24 cellular contexts compared by ENCODE assay signal in genomic region chr11:113382121-113382520, GRCh38. TPM values are rescaled to one million over a fixed set of nuclear protein-coding genes. Genes with fewer than 3 reads are reported as not detected.
"Had no signal": no experiment of that assay in that cellular context is flagged by ENCODE, and none has a peak within 500 bp of the region (broad histone marks: within the 10 kb centered on the region; RNA-seq: fewer than 3 reads in every experiment).

No MANE protein-coding gene starts in this region.

- H3K27me3 ChIP-seq: ovary, right atrium auricular region, right lobe of liver, testis had no signal

- H3K4me3 ChIP-seq: left lung, lower lobe of right lung, ovary, right atrium auricular region, right lobe of liver, skin epidermis, stomach, testis, tibial artery, upper lobe of right lung had no signal

- H3K36me3 ChIP-seq: left lung, lower lobe of right lung, ovary, right atrium auricular region, right lobe of liver, stomach, upper lobe of right lung had no signal

- H3K9me3 ChIP-seq: left lung, lower lobe of right lung, ovary, right atrium auricular region, right lobe of liver, stomach, testis, tibial artery, upper lobe of right lung had no signal

- H3K4me1 ChIP-seq: left lung, lower lobe of right lung, right atrium auricular region, right lobe of liver, stomach, testis, upper lobe of right lung had no signal

- H3K27ac ChIP-seq: left lung, lower lobe of right lung, ovary, right atrium auricular region, right lobe of liver, skin epidermis, stomach, testis, tibial artery, upper lobe of right lung had no signal

- DNase-seq: hippocampal formation; kidney glomerular epithelial cell; left colon; left lung; lower lobe of right lung; mammary epithelial cell; mesenchymal stem cell; naive thymus-derived CD4-positive, alpha-beta T cell; ovary; right lobe of liver; stimulated activated CD4-positive, alpha-beta T cell treated with anti-CD3 and anti-CD28 coated beads, Interleukin-12 subunit alpha, Interleukin-12 subunit beta, amount 100 ng/mL, for 4 hours; stimulated activated CD4-positive, alpha-beta T cell treated with anti-CD3 and anti-CD28 coated beads, Interleukin-15, amount 100 ng/mL, for 24 hours; stimulated activated CD4-positive, alpha-beta T cell treated with anti-CD3 and anti-CD28 coated beads, Interleukin-2, amount 100 ng/mL, for 24 hours; stimulated activated CD4-positive, alpha-beta T cell treated with anti-CD3 and anti-CD28 coated beads, Interleukin-4, amount 100 ng/mL, for 1 hour; stimulated activated naive B cell treated with anti-CD40 and anti-IgM and Interleukin-4, amounts not matched to agents 10 μg/mL and 1 μg/mL and 100 μg/mL, for 72 hours; stimulated activated naive CD8-positive, alpha-beta T cell treated with anti-CD3 and anti-CD28 coated beads, Interleukin-15, Interleukin-2, amounts not matched to agents 100 U/mL and 50 U/mL, for 24 hours; stomach; testis; tibial artery; trophoblast cell; upper lobe of right lung had no signal

RNA-seq across cellular contexts. Expression of gene ANKK1, which starts 5.5 kb away (rescaled TPM):
- total RNA-seq: right atrium auricular region, stomach, upper lobe of right lung had no signal
- polyA plus RNA-seq: neural cell had no signal
